ENCODE assay signal across 1 cellular context in the genomic region with DNA sequence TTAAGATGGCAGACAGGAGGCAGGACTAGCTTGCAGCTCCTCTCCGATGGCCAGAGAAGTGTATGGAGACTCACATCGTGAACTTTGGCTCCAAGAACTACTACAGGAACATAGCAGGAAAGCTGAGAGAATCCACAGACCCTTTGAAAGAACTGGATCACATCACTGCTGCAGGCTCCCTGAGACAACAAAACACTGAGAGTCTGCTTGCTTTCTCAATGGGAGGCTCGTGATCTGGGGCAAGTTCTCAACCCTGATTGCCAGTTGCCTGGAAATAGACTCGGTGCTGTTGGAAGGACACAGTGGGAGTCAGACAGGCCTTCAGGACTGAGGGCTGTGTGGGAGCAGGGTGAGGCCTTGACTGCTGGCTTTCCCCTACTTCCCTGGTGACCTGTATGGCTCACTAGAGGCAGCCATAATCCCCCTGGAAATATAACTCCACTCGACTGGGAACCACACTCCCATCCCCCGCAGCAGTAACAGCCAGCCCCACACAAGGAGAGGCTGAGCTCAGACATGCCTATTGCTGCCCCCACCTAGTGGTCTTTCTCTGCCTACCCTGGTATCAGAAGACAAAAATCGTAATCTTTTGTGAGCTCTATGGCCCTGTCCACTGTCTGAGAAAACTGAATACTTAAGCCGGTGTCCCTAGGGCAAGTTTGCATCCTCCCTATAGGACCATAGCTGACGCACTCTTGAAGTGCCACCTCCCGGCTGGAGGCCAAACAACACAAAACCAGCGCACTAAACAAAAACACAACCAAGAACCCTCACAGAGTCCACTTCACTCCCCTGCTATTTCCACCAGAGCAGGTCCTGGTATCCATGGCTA.
TF ChIP-seq lines count a peak whose summit lies in the region.

No MANE protein-coding gene starts in this region.

TF ChIP-seq in HepG2, 621 proteins besides CTCF, POLR2A, EP300 and RAD21 (continues in another document):
- TF ChIP-seq SIX1 (CRISPR knock-in tag; IDR thresholded peaks at IDR 0.05; ENCODE audit: borderline replicate concordance) (no peak), STAG1 (CRISPR knock-in tag; IDR thresholded peaks at IDR 0.05) (peak; percentile 62; the same call in 1 of the 2 replicates), ZNF333 (CRISPR knock-in tag; IDR thresholded peaks at IDR 0.05; ENCODE audit: borderline replicate concordance) (no peak), PITX1 (CRISPR knock-in tag; IDR thresholded peaks at IDR 0.05) (peak; percentile 28; the same call in 1 of the 2 replicates), SMC3 (IDR thresholded peaks at IDR 0.05; ENCODE audit: low read length) (peak; percentile 34; the same call in 1 of the 2 replicates), HMGA1 (CRISPR knock-in tag; conservative IDR thresholded peaks at IDR 0.05) (no peak), YY1 (IDR thresholded peaks at IDR 0.05; ENCODE audit: insufficient read depth, insufficient replicate concordance, low read depth, low read length) (peak; percentile 64), ZMYM3 (CRISPR knock-in tag; IDR thresholded peaks at IDR 0.05) (no peak), ZMYM4 (CRISPR knock-in tag; IDR thresholded peaks at IDR 0.05) (peak; percentile 72; the same call in 1 of the 2 replicates), ZNF512B (CRISPR knock-in tag; IDR thresholded peaks at IDR 0.05; ENCODE audit: borderline replicate concordance) (0 out of 2 replicates have a peak, but pooled peaks have one; percentile 45), SALL1 (CRISPR knock-in tag; IDR thresholded peaks at IDR 0.05) (peak; percentile 22; the same call in 1 of the 2 replicates), SYNCRIP (IDR thresholded peaks at IDR 0.05; ENCODE audit: insufficient read depth, low read depth, low read length) (no peak), HMGXB4 (CRISPR knock-in tag; IDR thresholded peaks at IDR 0.05; ENCODE audit: borderline replicate concordance in 1 of 2, low read depth in 1 of 2) (peak; percentile 24 to 31; a peak in 1 of 4 replicates), DR1 (CRISPR knock-in tag; IDR thresholded peaks at IDR 0.05) (no peak)
- TF ChIP-seq, protein P1, sequence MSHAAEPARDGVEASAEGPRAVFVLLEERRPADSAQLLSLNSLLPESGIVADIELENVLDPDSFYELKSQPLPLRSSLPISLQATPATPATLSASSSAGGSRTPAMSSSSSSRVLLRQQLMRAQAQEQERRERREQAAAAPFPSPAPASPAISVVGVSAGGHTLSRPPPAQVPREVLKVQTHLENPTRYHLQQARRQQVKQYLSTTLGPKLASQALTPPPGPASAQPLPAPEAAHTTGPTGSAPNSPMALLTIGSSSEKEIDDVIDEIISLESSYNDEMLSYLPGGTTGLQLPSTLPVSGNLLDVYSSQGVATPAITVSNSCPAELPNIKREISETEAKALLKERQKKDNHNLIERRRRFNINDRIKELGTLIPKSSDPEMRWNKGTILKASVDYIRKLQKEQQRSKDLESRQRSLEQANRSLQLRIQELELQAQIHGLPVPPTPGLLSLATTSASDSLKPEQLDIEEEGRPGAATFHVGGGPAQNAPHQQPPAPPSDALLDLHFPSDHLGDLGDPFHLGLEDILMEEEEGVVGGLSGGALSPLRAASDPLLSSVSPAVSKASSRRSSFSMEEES (CRISPR knock-in tag; IDR thresholded peaks at IDR 0.05), result no peak
- TF ChIP-seq, protein P2, sequence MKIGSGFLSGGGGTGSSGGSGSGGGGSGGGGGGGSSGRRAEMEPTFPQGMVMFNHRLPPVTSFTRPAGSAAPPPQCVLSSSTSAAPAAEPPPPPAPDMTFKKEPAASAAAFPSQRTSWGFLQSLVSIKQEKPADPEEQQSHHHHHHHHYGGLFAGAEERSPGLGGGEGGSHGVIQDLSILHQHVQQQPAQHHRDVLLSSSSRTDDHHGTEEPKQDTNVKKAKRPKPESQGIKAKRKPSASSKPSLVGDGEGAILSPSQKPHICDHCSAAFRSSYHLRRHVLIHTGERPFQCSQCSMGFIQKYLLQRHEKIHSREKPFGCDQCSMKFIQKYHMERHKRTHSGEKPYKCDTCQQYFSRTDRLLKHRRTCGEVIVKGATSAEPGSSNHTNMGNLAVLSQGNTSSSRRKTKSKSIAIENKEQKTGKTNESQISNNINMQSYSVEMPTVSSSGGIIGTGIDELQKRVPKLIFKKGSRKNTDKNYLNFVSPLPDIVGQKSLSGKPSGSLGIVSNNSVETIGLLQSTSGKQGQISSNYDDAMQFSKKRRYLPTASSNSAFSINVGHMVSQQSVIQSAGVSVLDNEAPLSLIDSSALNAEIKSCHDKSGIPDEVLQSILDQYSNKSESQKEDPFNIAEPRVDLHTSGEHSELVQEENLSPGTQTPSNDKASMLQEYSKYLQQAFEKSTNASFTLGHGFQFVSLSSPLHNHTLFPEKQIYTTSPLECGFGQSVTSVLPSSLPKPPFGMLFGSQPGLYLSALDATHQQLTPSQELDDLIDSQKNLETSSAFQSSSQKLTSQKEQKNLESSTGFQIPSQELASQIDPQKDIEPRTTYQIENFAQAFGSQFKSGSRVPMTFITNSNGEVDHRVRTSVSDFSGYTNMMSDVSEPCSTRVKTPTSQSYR (CRISPR knock-in tag; IDR thresholded peaks at IDR 0.05; ENCODE audit: borderline replicate concordance), result peak; percentile 71; the same call in 1 of the 2 replicates
- TF ChIP-seq, protein P3, sequence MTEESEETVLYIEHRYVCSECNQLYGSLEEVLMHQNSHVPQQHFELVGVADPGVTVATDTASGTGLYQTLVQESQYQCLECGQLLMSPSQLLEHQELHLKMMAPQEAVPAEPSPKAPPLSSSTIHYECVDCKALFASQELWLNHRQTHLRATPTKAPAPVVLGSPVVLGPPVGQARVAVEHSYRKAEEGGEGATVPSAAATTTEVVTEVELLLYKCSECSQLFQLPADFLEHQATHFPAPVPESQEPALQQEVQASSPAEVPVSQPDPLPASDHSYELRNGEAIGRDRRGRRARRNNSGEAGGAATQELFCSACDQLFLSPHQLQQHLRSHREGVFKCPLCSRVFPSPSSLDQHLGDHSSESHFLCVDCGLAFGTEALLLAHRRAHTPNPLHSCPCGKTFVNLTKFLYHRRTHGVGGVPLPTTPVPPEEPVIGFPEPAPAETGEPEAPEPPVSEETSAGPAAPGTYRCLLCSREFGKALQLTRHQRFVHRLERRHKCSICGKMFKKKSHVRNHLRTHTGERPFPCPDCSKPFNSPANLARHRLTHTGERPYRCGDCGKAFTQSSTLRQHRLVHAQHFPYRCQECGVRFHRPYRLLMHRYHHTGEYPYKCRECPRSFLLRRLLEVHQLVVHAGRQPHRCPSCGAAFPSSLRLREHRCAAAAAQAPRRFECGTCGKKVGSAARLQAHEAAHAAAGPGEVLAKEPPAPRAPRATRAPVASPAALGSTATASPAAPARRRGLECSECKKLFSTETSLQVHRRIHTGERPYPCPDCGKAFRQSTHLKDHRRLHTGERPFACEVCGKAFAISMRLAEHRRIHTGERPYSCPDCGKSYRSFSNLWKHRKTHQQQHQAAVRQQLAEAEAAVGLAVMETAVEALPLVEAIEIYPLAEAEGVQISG (CRISPR knock-in tag; IDR thresholded peaks at IDR 0.05), result peak; percentile 95
- TF ChIP-seq, protein P4, sequence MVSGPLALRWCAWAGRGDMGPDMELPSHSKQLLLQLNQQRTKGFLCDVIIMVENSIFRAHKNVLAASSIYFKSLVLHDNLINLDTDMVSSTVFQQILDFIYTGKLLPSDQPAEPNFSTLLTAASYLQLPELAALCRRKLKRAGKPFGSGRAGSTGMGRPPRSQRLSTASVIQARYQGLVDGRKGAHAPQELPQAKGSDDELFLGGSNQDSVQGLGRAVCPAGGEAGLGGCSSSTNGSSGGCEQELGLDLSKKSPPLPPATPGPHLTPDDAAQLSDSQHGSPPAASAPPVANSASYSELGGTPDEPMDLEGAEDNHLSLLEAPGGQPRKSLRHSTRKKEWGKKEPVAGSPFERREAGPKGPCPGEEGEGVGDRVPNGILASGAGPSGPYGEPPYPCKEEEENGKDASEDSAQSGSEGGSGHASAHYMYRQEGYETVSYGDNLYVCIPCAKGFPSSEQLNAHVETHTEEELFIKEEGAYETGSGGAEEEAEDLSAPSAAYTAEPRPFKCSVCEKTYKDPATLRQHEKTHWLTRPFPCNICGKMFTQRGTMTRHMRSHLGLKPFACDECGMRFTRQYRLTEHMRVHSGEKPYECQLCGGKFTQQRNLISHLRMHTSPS (CRISPR knock-in tag; IDR thresholded peaks at IDR 0.05; ENCODE audit: low read depth), result no peak
- TF ChIP-seq, protein P5, sequence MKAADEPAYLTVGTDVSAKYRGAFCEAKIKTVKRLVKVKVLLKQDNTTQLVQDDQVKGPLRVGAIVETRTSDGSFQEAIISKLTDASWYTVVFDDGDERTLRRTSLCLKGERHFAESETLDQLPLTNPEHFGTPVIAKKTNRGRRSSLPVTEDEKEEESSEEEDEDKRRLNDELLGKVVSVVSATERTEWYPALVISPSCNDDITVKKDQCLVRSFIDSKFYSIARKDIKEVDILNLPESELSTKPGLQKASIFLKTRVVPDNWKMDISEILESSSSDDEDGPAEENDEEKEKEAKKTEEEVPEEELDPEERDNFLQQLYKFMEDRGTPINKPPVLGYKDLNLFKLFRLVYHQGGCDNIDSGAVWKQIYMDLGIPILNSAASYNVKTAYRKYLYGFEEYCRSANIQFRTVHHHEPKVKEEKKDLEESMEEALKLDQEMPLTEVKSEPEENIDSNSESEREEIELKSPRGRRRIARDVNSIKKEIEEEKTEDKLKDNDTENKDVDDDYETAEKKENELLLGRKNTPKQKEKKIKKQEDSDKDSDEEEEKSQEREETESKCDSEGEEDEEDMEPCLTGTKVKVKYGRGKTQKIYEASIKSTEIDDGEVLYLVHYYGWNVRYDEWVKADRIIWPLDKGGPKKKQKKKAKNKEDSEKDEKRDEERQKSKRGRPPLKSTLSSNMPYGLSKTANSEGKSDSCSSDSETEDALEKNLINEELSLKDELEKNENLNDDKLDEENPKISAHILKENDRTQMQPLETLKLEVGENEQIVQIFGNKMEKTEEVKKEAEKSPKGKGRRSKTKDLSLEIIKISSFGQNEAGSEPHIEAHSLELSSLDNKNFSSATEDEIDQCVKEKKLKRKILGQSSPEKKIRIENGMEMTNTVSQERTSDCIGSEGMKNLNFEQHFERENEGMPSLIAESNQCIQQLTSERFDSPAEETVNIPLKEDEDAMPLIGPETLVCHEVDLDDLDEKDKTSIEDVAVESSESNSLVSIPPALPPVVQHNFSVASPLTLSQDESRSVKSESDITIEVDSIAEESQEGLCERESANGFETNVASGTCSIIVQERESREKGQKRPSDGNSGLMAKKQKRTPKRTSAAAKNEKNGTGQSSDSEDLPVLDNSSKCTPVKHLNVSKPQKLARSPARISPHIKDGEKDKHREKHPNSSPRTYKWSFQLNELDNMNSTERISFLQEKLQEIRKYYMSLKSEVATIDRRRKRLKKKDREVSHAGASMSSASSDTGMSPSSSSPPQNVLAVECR (CRISPR knock-in tag; IDR thresholded peaks at IDR 0.05; ENCODE audit: borderline replicate concordance), result peak; percentile 27; the same call in 1 of the 2 replicates
